9 cellular contexts compared by ENCODE assay signal in genomic region chr1:222616535-222616934, GRCh38. TPM values are rescaled to one million over a fixed set of nuclear protein-coding genes. Genes with fewer than 3 reads are reported as not detected.
DNase-seq lines count a peak whose midpoint lies in the region; ATAC-seq and TF ChIP-seq lines count a peak whose summit lies in the region.
"Had no signal": no experiment of that assay in that cellular context is flagged by ENCODE, and none has a peak within 500 bp of the region (broad histone marks: within the 10 kb centered on the region; RNA-seq: fewer than 3 reads in every experiment).

No MANE protein-coding gene starts in this region.

- intact Hi-C loops in prostate gland (cut with DNase I): no loop called here

- no peak overlapping the region for H3K27ac Mint-ChIP-seq in WTC11

- CTCF ChIA-PET in WTC11 (lab: Charles Lee): interaction anchor here (0.6 kb wide), 1 partner anchor 155 kb away, joined by 3 read pairs; no protein-coding TSS in a partner anchor
- CTCF ChIA-PET in GM10248 (lab: Yijun Ruan, JAX): no interaction called here

- 67% methylated on average over 5 of the region's 5 CpGs for WGBS in prostate gland

- H3K27me3 Mint-ChIP-seq in WTC11 (ENCODE audit: low read depth): peaks cover 46% of the 10 kb centered on the region

- H3K4me1 Mint-ChIP-seq in WTC11: peaks cover 13% of the 10 kb centered on the region

- H3K4me3 Mint-ChIP-seq in WTC11: peak overlapping the region; percentile 79

- H3K36me3 ChIP-seq in prostate gland: no peaks in the 10 kb centered on the region

- H3K27ac ChIP-seq in prostate gland: peak overlapping the region; percentile 82 to 84

- TF ChIP-seq CTCF in WTC11 (IDR thresholded peaks at IDR 0.05): no peak
- no peak for TF ChIP-seq CTCF in fibroblast of villous mesenchyme (IDR thresholded peaks at IDR 0.05; ENCODE audit: insufficient read depth, low read depth, low read length)
- TF ChIP-seq CTCF in prostate gland (IDR thresholded peaks at IDR 0.05): no peak
- no peak for TF ChIP-seq CTCF in GM10248 (IDR thresholded peaks at IDR 0.05; ENCODE audit: control extremely low read depth, extremely low read depth, low read depth, missing control alignments)

- no peaks in the 10 kb centered on the region for H3K9me3 ChIP-seq in prostate gland

- no peaks in the 10 kb centered on the region for H3K9me3 Mint-ChIP-seq in WTC11

- no peaks in the 10 kb centered on the region for H3K4me1 ChIP-seq in prostate gland (replicated peaks)

- DNase-seq in DMS53 (lab: John Stamatoyannopoulos, UW) (peak; percentile 67), DMS53 treated with DMSO at 0.1 percent for 48 hours (lab: John Stamatoyannopoulos, UW; ENCODE audit: unreplicated experiment) (no peak), WTC11 (ENCODE audit: low spot score) (no peak), fibroblast of villous mesenchyme (ENCODE audit: low read depth) (peak; percentile 71), prostate gland (ENCODE audit: low spot score) (no peak), A172 (ENCODE audit: low spot score) (no peak), GM10248 (ENCODE audit: extremely low spot score) (no peak)
- DNase-seq in stimulated activated naive CD4-positive, alpha-beta T cell (lab: John Stamatoyannopoulos, UW): no peak
- DNase-seq: NCI-H1417 treated with DMSO at 0.1 percent for 48 hours had no signal

- no peak for ATAC-seq in WTC11

- no peaks in the 10 kb centered on the region for H3K27me3 ChIP-seq in prostate gland (replicated peaks; ENCODE audit: insufficient read depth)

- H3K4me3 ChIP-seq in fibroblast of villous mesenchyme (ENCODE audit: low read depth, low read length) (no peak overlapping the region), prostate gland (no peak overlapping the region)

- TF ChIP-seq POLR2A in prostate gland (IDR thresholded peaks at IDR 0.05): no peak

- POLR2A ChIA-PET in WTC11 (lab: Charles Lee): no interaction called here
- POLR2A ChIA-PET in GM10248 (lab: Yijun Ruan, JAX): no interaction called here

- peaks cover 6% of the 10 kb centered on the region for H3K36me3 Mint-ChIP-seq in WTC11

TF ChIP-seq in WTC11, 78 proteins besides CTCF, POLR2A, EP300 and RAD21:
- TF ChIP-seq ZNF121 (CRISPR knock-in tag; IDR thresholded peaks at IDR 0.05) (no peak), ZNF232 (CRISPR knock-in tag; IDR thresholded peaks at IDR 0.05) (no peak), AFF4 (CRISPR knock-in tag; IDR thresholded peaks at IDR 0.05; ENCODE audit: borderline replicate concordance) (no peak), ZNF281 (CRISPR knock-in tag; IDR thresholded peaks at IDR 0.05) (no peak), NFATC4 (CRISPR knock-in tag; IDR thresholded peaks at IDR 0.05) (no peak), CBFB (CRISPR knock-in tag; IDR thresholded peaks at IDR 0.05; ENCODE audit: low read depth) (no peak), ZNF317 (CRISPR knock-in tag; IDR thresholded peaks at IDR 0.05; ENCODE audit: borderline replicate concordance, low read depth) (no peak), ZNF423 (CRISPR knock-in tag; IDR thresholded peaks at IDR 0.05) (no peak)
- TF ChIP-seq, protein P1, sequence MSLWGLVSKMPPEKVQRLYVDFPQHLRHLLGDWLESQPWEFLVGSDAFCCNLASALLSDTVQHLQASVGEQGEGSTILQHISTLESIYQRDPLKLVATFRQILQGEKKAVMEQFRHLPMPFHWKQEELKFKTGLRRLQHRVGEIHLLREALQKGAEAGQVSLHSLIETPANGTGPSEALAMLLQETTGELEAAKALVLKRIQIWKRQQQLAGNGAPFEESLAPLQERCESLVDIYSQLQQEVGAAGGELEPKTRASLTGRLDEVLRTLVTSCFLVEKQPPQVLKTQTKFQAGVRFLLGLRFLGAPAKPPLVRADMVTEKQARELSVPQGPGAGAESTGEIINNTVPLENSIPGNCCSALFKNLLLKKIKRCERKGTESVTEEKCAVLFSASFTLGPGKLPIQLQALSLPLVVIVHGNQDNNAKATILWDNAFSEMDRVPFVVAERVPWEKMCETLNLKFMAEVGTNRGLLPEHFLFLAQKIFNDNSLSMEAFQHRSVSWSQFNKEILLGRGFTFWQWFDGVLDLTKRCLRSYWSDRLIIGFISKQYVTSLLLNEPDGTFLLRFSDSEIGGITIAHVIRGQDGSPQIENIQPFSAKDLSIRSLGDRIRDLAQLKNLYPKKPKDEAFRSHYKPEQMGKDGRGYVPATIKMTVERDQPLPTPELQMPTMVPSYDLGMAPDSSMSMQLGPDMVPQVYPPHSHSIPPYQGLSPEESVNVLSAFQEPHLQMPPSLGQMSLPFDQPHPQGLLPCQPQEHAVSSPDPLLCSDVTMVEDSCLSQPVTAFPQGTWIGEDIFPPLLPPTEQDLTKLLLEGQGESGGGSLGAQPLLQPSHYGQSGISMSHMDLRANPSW (CRISPR knock-in tag; conservative IDR thresholded peaks at IDR 0.05; ENCODE audit: low read depth): no peak
- TF ChIP-seq, protein P2, sequence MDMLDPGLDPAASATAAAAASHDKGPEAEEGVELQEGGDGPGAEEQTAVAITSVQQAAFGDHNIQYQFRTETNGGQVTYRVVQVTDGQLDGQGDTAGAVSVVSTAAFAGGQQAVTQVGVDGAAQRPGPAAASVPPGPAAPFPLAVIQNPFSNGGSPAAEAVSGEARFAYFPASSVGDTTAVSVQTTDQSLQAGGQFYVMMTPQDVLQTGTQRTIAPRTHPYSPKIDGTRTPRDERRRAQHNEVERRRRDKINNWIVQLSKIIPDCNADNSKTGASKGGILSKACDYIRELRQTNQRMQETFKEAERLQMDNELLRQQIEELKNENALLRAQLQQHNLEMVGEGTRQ (CRISPR knock-in tag; IDR thresholded peaks at IDR 0.05): no peak
- TF ChIP-seq, protein P3, sequence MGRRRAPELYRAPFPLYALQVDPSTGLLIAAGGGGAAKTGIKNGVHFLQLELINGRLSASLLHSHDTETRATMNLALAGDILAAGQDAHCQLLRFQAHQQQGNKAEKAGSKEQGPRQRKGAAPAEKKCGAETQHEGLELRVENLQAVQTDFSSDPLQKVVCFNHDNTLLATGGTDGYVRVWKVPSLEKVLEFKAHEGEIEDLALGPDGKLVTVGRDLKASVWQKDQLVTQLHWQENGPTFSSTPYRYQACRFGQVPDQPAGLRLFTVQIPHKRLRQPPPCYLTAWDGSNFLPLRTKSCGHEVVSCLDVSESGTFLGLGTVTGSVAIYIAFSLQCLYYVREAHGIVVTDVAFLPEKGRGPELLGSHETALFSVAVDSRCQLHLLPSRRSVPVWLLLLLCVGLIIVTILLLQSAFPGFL (CRISPR knock-in tag; IDR thresholded peaks at IDR 0.05; ENCODE audit: borderline replicate concordance): no peak

RNA-seq across cellular contexts. Expression of gene MIA3, which starts 1.4 kb away (rescaled TPM):
- total RNA-seq in WTC11 (2021): 52.8 to 70.0 TPM (median 54.9 TPM) in 3 replicates
- 44.5 and 54.0 TPM in 2 replicates for total RNA-seq in fibroblast of villous mesenchyme
- 10 to 100 TPM; 64.3 to 74.9 TPM for total RNA-seq in prostate gland
- 27.9 and 34.7 TPM in 2 replicates for total RNA-seq in A172 (2014; rRNA removed; shearing (Covaris generic))

RNA-seq across cellular contexts. Expression of gene TAF1A, which starts 26.8 kb away (rescaled TPM):
- total RNA-seq in WTC11 (2021) (10.8 to 12.9 TPM (median 12.0 TPM) in 3 replicates), fibroblast of villous mesenchyme (7.1 and 15.5 TPM in 2 replicates), prostate gland (10 to 100 TPM in 1 of 2 donors, 1 to 10 TPM in 1; 8.5 to 12.6 TPM)
- 20.6 and 29.2 TPM in 2 replicates for total RNA-seq in A172 (2014; rRNA removed; shearing (Covaris generic))

Comparison
In these comparisons a context has a peak if more than half of its experiments do, and no peak if none do; other contexts are left out.
1. DNase-seq: peak in DMS53 (single experiment) and fibroblast of villous mesenchyme (single experiment); none in DMS53 treated with DMSO at 0.1 percent for 48 hours (single experiment), WTC11 (single experiment), prostate gland (single experiment), stimulated activated naive CD4-positive, alpha-beta T cell (0 of 6), A172 (single experiment) and GM10248 (single experiment).